Comparison of ENCODE assay signal across 9 cellular contexts in genomic region chr11:113474362-113475159, GRCh38. TPM values are rescaled to one million over a fixed set of nuclear protein-coding genes. Genes with fewer than 3 reads are reported as not detected.
DNase-seq lines count a peak whose midpoint lies in the region; ATAC-seq, FAIRE-seq and TF ChIP-seq lines count a peak whose summit lies in the region.
"Had no signal": no experiment of that assay in that cellular context is flagged by ENCODE, and none has a peak within 500 bp of the region (broad histone marks: within the 10 kb centered on the region; RNA-seq: fewer than 3 reads in every experiment).

No MANE protein-coding gene starts in this region.

- FAIRE-seq in small intestine (lab: Jason Lieb, UNC), result no peak

- H3K9ac ChIP-seq in iPS-18a (ENCODE audit: low read length), result no peak overlapping the region

- 3 to 5% methylated on average over 20 to 58 of the region's 70 CpGs for WGBS in body of pancreas, 2 donors
- 1 to 3% (median 3%) methylated on average over 51 to 70 of the region's 70 CpGs for WGBS in small intestine, 3 donors

- POLR2A ChIA-PET in HEK293T (lab: Yijun Ruan, JAX), result no interaction called here

- intact Hi-C loops in body of pancreas (cut with DNase I), result no loop called here

- no peak overlapping the region for H3K4me3 ChIP-seq in body of pancreas
- peak overlapping the region; percentile 62 for H3K4me3 ChIP-seq in iPS-18a (ENCODE audit: low read length)
- H3K4me3 ChIP-seq in small intestine (ENCODE audit: low read depth in 1 of 2, low read length in 2 of 2), result peak overlapping the region in 1 of 2 donors; percentile 16

- ATAC-seq in body of pancreas, result peak; percentile 69
- ATAC-seq in GM18519 (IDR thresholded peaks at IDR 0.05; ENCODE audit: low FRiP score, unreplicated experiment), result no peak
- ATAC-seq in HG02870 (IDR thresholded peaks at IDR 0.05; ENCODE audit: unreplicated experiment), result no peak

- H3K9me3 ChIP-seq in body of pancreas, result no peaks in the 10 kb centered on the region
- no peaks in the 10 kb centered on the region for H3K9me3 ChIP-seq in iPS-18a (ENCODE audit: control insufficient read depth, low read depth, low read length)
- no peaks in the 10 kb centered on the region for H3K9me3 ChIP-seq in small intestine (ENCODE audit: control insufficient read depth, low read depth)

- DNase-seq in Ammon's horn (ENCODE audit: low spot score) (peak; percentile 72), HEK293T (ENCODE audit: extremely low spot score) (peak; percentile 80), T-helper 2 cell (peak in 3 of 5 experiments; percentile 11 to 70 (median 17)), body of pancreas (peak; percentile 76 to 79 (median 76)), small intestine (peak; percentile 65)

- H3K4me1 ChIP-seq in body of pancreas, result peaks cover 10% of the 10 kb centered on the region
- peaks cover 6% of the 10 kb centered on the region for H3K4me1 ChIP-seq in iPS-18a (ENCODE audit: control insufficient read depth, low read depth, low read length)
- no peaks in the 10 kb centered on the region for H3K4me1 ChIP-seq in small intestine (ENCODE audit: control insufficient read depth in 2 of 2, insufficient read depth in 1 of 2, low read depth in 1 of 2, low read length in 1 of 2)

- H3K36me3 ChIP-seq in body of pancreas (replicated peaks in 1 of 2; ENCODE audit: insufficient read depth in 1 of 2, low read depth in 2 of 2), result no peaks in the 10 kb centered on the region
- no peaks in the 10 kb centered on the region for H3K36me3 ChIP-seq in iPS-18a (ENCODE audit: control insufficient read depth, low read depth, low read length)
- H3K36me3 ChIP-seq in small intestine (ENCODE audit: control insufficient read depth in 2 of 2, insufficient read depth in 2 of 2, low read length in 2 of 2), result no peaks in the 10 kb centered on the region

- H3K27ac ChIP-seq in body of pancreas (no peak overlapping the region), iPS-18a (ENCODE audit: low read length) (no peak overlapping the region), small intestine (ENCODE audit: low read depth in 1 of 2, low read length in 1 of 2) (no peak overlapping the region)

- no peak for TF ChIP-seq POLR2A in body of pancreas (IDR thresholded peaks at IDR 0.05)

- peaks cover 0 to 39% of the 10 kb centered on the region in 2 donors for H3K27me3 ChIP-seq in body of pancreas
- H3K27me3 ChIP-seq in iPS-18a (ENCODE audit: control insufficient read depth, insufficient read depth, low read length), result peaks cover 37% of the 10 kb centered on the region
- H3K27me3 ChIP-seq in small intestine (ENCODE audit: control insufficient read depth in 2 of 2, insufficient read depth in 2 of 2, low read length in 2 of 2), result peaks cover 7 to 33% of the 10 kb centered on the region in 2 donors

- TF ChIP-seq CTCF in body of pancreas (IDR thresholded peaks at IDR 0.05), result no peak

- CTCF ChIA-PET in HEK293T (lab: Yijun Ruan, JAX), result no interaction called here

TF ChIP-seq in HEK293T, 16 proteins besides CTCF, POLR2A, EP300 and RAD21:
- TF ChIP-seq BHLHE40 (IDR thresholded peaks at IDR 0.05; ENCODE audit: borderline replicate concordance), result no peak
- TF ChIP-seq ZNF384 (IDR thresholded peaks at IDR 0.05), result no peak
- TF ChIP-seq L3MBTL2 (conservative IDR thresholded peaks at IDR 0.05), result no peak
- TF ChIP-seq HDGF (IDR thresholded peaks at IDR 0.05; ENCODE audit: borderline replicate concordance), result no peak
- TF ChIP-seq CTBP1 (IDR thresholded peaks at IDR 0.05; ENCODE audit: borderline replicate concordance), result no peak
- TF ChIP-seq SUZ12 (IDR thresholded peaks at IDR 0.05), result no peak
- TF ChIP-seq FOXM1 (IDR thresholded peaks at IDR 0.05; ENCODE audit: borderline replicate concordance), result no peak
- no peak for TF ChIP-seq FOXK2 (IDR thresholded peaks at IDR 0.05)
- no peak for TF ChIP-seq FOXA1 (IDR thresholded peaks at IDR 0.05)
- no peak for TF ChIP-seq SP1 (IDR thresholded peaks at IDR 0.05)
- no peak for TF ChIP-seq NFRKB (IDR thresholded peaks at IDR 0.05)
- TF ChIP-seq TARDBP (IDR thresholded peaks at IDR 0.05), result no peak

RNA-seq across cellular contexts. Expression of gene DRD2, which starts 0.6 kb away (rescaled TPM):
- total RNA-seq in body of pancreas, result under 1 TPM in 1 of 2 donors, not detected in 1; 0.26 TPM
- polyA plus RNA-seq in small intestine, result under 1 TPM in 1 of 3 donors, not detected in 2; 0.28 TPM
- total RNA-seq: natural killer cell treated with Interleukin-12 subunit alpha and Interleukin-12 subunit beta and Interleukin-15 and Interleukin-18, amount 100 ng/mL, for 72 hours had no signal

Comparison
In these comparisons a context has a peak if more than half of its experiments do, and no peak if none do; other contexts are left out.
1. DNase-seq: peak in every context shown above with its lines; median percentile 80 in HEK293T; 76 in body of pancreas; 72 in Ammon's horn; 65 in small intestine; 17 in T-helper 2 cell.